In genomic region chr1:27353629-27354028, GRCh38 we compare ENCODE assay signal across 31 cellular contexts. TPM values are rescaled to one million over a fixed set of nuclear protein-coding genes. Genes with fewer than 3 reads are reported as not detected.
"Had no signal": no experiment of that assay in that cellular context is flagged by ENCODE, and none has a peak within 500 bp of the region (broad histone marks: within the 10 kb centered on the region; RNA-seq: fewer than 3 reads in every experiment).

No MANE protein-coding gene starts in this region.

- H3K27ac ChIP-seq: dorsolateral prefrontal cortex, esophagus muscularis mucosa, hepatocyte, left lung, testis, upper lobe of left lung had no signal

- H3K4me2 ChIP-seq: hepatocyte had no signal

- H3K4me3 Mint-ChIP-seq: activated T-helper 1 cell treated with anti-CD3 and anti-CD28 coated beads, Interleukin-12 subunit alpha, Interleukin-12 subunit beta, Interleukin-2, Interleukin-4 antibody, amounts not matched to agents 30 ng/mL and 10 ng/mL and 1 ng/mL, durations not matched to agents 14 hours and 24 hours and 36 hours; brain; effector memory CD8-positive, alpha-beta T cell; mesothelial cell of epicardium; T-helper 2 cell treated with Interferon-gamma antibody and Interleukin-4, amounts not matched to agents 5 μg/mL and 100 μg/mL, for 36 hours had no signal

- ATAC-seq: effector memory CD8-positive, alpha-beta T cell; left lung; sciatic nerve; SK-N-SH treated with all-trans-retinoic acid at 6 μM for 48 hours had no signal

- DNase-seq: activated CD4-positive, alpha-beta T cell treated with anti-CD3 and anti-CD28 coated beads for 1 hour; activated CD4-positive, alpha-beta T cell treated with anti-CD3 and anti-CD28 coated beads, Interleukin-2, amount 50 U/mL, for 4 hours; activated gamma-delta T cell; activated naive CD4-positive, alpha-beta T cell treated with anti-CD3 and anti-CD28 coated beads, Interleukin-2, amount 50 U/mL, for 16 hours; aorta; central memory CD4-positive, alpha-beta T cell; dorsolateral prefrontal cortex; effector memory CD8-positive, alpha-beta T cell; glutamatergic neuron; kidney glomerular epithelial cell; mammary epithelial cell; occipital lobe; posterior cingulate gyrus; small intestine; stimulated activated CD4-positive, alpha-beta T cell treated with anti-CD3 and anti-CD28 coated beads, Interleukin-2, amount 100 ng/mL, for 24 hours; stimulated activated naive CD4-positive, alpha-beta T cell; testis had no signal

- H3K27ac Mint-ChIP-seq: activated T-helper 1 cell treated with anti-CD3 and anti-CD28 coated beads, Interleukin-12 subunit alpha, Interleukin-12 subunit beta, Interleukin-2, Interleukin-4 antibody, amounts not matched to agents 30 ng/mL and 10 ng/mL and 1 ng/mL, durations not matched to agents 14 hours and 24 hours and 36 hours; mesothelial cell of epicardium; T-helper 2 cell treated with Interferon-gamma antibody and Interleukin-4, amounts not matched to agents 5 μg/mL and 100 μg/mL, for 36 hours had no signal

- H3K4me3 ChIP-seq: dorsolateral prefrontal cortex, esophagus muscularis mucosa, hepatocyte, left lung, testis, upper lobe of left lung had no signal

- H3K27me3 ChIP-seq: hepatocyte, testis, upper lobe of left lung had no signal

- H3K4me1 Mint-ChIP-seq: brain had no signal

- FAIRE-seq: colon, frontal cortex, small intestine, TTC549 had no signal

- H3K27me3 Mint-ChIP-seq: effector memory CD8-positive, alpha-beta T cell had no signal

- H3K36me3 Mint-ChIP-seq: brain, mesothelial cell of epicardium had no signal

- H3K9me3 ChIP-seq: esophagus muscularis mucosa, left lung, testis, upper lobe of left lung had no signal

- H3K9me3 Mint-ChIP-seq: activated T-helper 1 cell treated with anti-CD3 and anti-CD28 coated beads, Interleukin-12 subunit alpha, Interleukin-12 subunit beta, Interleukin-2, Interleukin-4 antibody, amounts not matched to agents 30 ng/mL and 10 ng/mL and 1 ng/mL, durations not matched to agents 14 hours and 24 hours and 36 hours; brain; effector memory CD8-positive, alpha-beta T cell; mesothelial cell of epicardium; T-helper 2 cell treated with Interferon-gamma antibody and Interleukin-4, amounts not matched to agents 5 μg/mL and 100 μg/mL, for 36 hours had no signal

RNA-seq across cellular contexts. Expression of gene SYTL1, which starts 11.8 kb away (rescaled TPM):
- total RNA-seq: frontal cortex, occipital lobe had no signal

RNA-seq across cellular contexts. Expression of gene FCN3, which starts 21.0 kb away (rescaled TPM):
- total RNA-seq: activated T-helper 1 cell treated with anti-CD3 and anti-CD28 coated beads, Interleukin-12 subunit alpha, Interleukin-12 subunit beta, Interleukin-2, Interleukin-4 antibody, amounts not matched to agents 30 ng/mL and 10 ng/mL and 1 ng/mL, durations not matched to agents 14 hours and 24 hours and 36 hours; frontal cortex; hepatocyte; mammary epithelial cell; occipital lobe; renal cortical epithelial cell had no signal

RNA-seq across cellular contexts. Expression of gene CD164L2, which starts 29.5 kb away (rescaled TPM):
- total RNA-seq: activated T-helper 1 cell treated with anti-CD3 and anti-CD28 coated beads, Interleukin-12 subunit alpha, Interleukin-12 subunit beta, Interleukin-2, Interleukin-4 antibody, amounts not matched to agents 30 ng/mL and 10 ng/mL and 1 ng/mL, durations not matched to agents 14 hours and 24 hours and 36 hours; aorta; esophagus muscularis mucosa; frontal cortex; hepatocyte; occipital lobe; renal cortical epithelial cell; sciatic nerve had no signal
